1 cellular context compared by ENCODE assay signal in the genomic region with DNA sequence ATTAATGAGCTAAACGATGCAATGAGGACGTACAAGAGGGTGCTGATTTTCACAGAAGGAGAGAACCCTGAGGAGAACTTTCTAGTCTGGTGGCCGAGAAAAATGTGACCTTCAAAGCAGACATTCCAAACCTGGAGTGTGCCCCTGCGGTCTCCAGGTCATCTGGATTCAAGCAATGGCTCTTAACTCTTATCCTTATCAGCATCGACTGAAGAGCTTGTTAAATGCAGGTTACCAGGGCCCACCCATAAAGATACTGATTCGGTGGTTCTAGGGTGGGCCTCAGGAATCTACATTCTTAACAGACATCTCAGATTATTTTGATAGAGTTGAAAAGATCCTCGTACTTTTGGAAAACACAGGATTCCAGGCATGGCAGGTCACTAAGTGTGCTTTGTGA.
TF ChIP-seq lines count a peak whose summit lies in the region.

No MANE protein-coding gene starts in this region.

TF ChIP-seq in HepG2, 621 proteins besides CTCF, POLR2A, EP300 and RAD21 (continued from another document):
- TF ChIP-seq ATF6 (CRISPR knock-in tag; conservative IDR thresholded peaks at IDR 0.05), result no peak
- TF ChIP-seq ZNF792 (CRISPR knock-in tag; IDR thresholded peaks at IDR 0.05), result no peak
- TF ChIP-seq, protein P1, sequence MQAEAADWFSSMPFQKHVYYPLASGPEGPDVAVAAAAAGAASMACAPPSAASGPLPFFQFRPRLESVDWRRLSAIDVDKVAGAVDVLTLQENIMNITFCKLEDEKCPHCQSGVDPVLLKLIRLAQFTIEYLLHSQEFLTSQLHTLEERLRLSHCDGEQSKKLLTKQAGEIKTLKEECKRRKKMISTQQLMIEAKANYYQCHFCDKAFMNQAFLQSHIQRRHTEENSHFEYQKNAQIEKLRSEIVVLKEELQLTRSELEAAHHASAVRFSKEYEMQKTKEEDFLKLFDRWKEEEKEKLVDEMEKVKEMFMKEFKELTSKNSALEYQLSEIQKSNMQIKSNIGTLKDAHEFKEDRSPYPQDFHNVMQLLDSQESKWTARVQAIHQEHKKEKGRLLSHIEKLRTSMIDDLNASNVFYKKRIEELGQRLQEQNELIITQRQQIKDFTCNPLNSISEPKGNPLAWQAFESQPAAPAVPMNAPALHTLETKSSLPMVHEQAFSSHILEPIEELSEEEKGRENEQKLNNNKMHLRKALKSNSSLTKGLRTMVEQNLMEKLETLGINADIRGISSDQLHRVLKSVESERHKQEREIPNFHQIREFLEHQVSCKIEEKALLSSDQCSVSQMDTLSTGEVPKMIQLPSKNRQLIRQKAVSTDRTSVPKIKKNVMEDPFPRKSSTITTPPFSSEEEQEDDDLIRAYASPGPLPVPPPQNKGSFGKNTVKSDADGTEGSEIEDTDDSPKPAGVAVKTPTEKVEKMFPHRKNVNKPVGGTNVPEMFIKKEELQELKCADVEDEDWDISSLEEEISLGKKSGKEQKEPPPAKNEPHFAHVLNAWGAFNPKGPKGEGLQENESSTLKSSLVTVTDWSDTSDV (CRISPR knock-in tag; IDR thresholded peaks at IDR 0.05), result no peak
- no peak for TF ChIP-seq ZNF264 (CRISPR knock-in tag; IDR thresholded peaks at IDR 0.05)
- TF ChIP-seq ZNF563 (CRISPR knock-in tag; IDR thresholded peaks at IDR 0.05), result no peak
